In genomic region chr1:54460346-54460745, GRCh38 we compare ENCODE assay signal across 12 cellular contexts. TPM values are rescaled to one million over a fixed set of nuclear protein-coding genes. Genes with fewer than 3 reads are reported as not detected.
A peak's percentile ranks its signal among the peaks of the same experiment; 100 is the strongest.
DNase-seq lines count a peak whose midpoint lies in the region; ATAC-seq and TF ChIP-seq lines count a peak whose summit lies in the region.
"Had no signal": no experiment of that assay in that cellular context is flagged by ENCODE, and none has a peak within 500 bp of the region (broad histone marks: within the 10 kb centered on the region; RNA-seq: fewer than 3 reads in every experiment).

No MANE protein-coding gene starts in this region.

- H3K27ac ChIP-seq in SK-N-MC (peak overlapping the region; percentile 89), trophoblast cell (ENCODE audit: low read depth, low read length) (no peak overlapping the region)
- H3K27ac ChIP-seq: vagina had no signal

- H2BK5ac ChIP-seq in trophoblast cell (ENCODE audit: low read depth, low read length, poor library complexity), result no peak overlapping the region

- H4K8ac ChIP-seq in trophoblast cell (ENCODE audit: low read depth, low read length), result no peak overlapping the region

- no peaks in the 10 kb centered on the region for H3K36me3 ChIP-seq in SK-N-MC (ENCODE audit: insufficient read depth, low read length)
- no peaks in the 10 kb centered on the region for H3K36me3 ChIP-seq in trophoblast cell (ENCODE audit: control insufficient read depth in 1 of 2, insufficient read depth in 2 of 2, low read length in 2 of 2)
- H3K36me3 ChIP-seq: vagina had no signal

- no peak for ATAC-seq in GM21381 (IDR thresholded peaks at IDR 0.05; ENCODE audit: unreplicated experiment)
- ATAC-seq in GM21528 (IDR thresholded peaks at IDR 0.05; ENCODE audit: low FRiP score, unreplicated experiment), result no peak
- ATAC-seq: stimulated activated naive B cell treated with anti-CD40 and anti-IgM and Interleukin-4, amounts not matched to agents 10 μg/mL and 1 μg/mL and 100 μg/mL, for 72 hours had no signal

- H3K18ac ChIP-seq in trophoblast cell (ENCODE audit: low read length), result no peak overlapping the region

- no peak overlapping the region for H2AFZ ChIP-seq in trophoblast cell (ENCODE audit: insufficient read depth, low read length, poor library complexity)

- no peak for TF ChIP-seq CTCF in mesothelial cell of epicardium (IDR thresholded peaks at IDR 0.05; ENCODE audit: unreplicated experiment)

- no peak overlapping the region for H4K91ac ChIP-seq in trophoblast cell (ENCODE audit: low read depth, low read length)

- no peak overlapping the region for H2BK12ac ChIP-seq in trophoblast cell (ENCODE audit: low read length)

- no peak overlapping the region for H3K23ac ChIP-seq in trophoblast cell (ENCODE audit: low read length)

- H3K9ac ChIP-seq in SK-N-MC (ENCODE audit: insufficient read length), result no peak overlapping the region
- no peak overlapping the region for H3K9ac ChIP-seq in trophoblast cell (ENCODE audit: low read length)

- peak in 3 of 5 experiments; percentile 35 to 49 (median 36) for DNase-seq in T-helper 2 cell
- no peak for DNase-seq in T-helper 2 cell treated with Interferon-gamma antibody and Interleukin-4, amounts not matched to agents 5 μg/mL and 100 μg/mL, for 36 hours (ENCODE audit: low spot score)
- DNase-seq in SK-N-MC (ENCODE audit: low read depth, low spot score), result no peak
- peak; percentile 72 for DNase-seq in activated effector memory CD4-positive, alpha-beta T cell treated with anti-CD3 and anti-CD28 coated beads, Interleukin-2, amount 50 U/mL, for 16 hours
- DNase-seq in mesothelial cell of epicardium (ENCODE audit: low spot score in 2 of 2, unreplicated experiment in 2 of 2), result no peak
- DNase-seq in trophoblast cell, result no peak
- DNase-seq: NCI-H1930; NCI-H774; stimulated activated naive B cell treated with anti-CD40 and anti-IgM and Interleukin-4, amounts not matched to agents 10 μg/mL and 1 μg/mL and 100 μg/mL, for 72 hours had no signal

- H3K4me1 ChIP-seq in trophoblast cell (ENCODE audit: control insufficient read depth in 1 of 2, insufficient read depth in 2 of 2, low read length in 2 of 2), result peaks cover 14 to 19% of the 10 kb centered on the region in 2 experiments

- H3K27me3 Mint-ChIP-seq in T-helper 2 cell treated with Interferon-gamma antibody and Interleukin-4, amounts not matched to agents 5 μg/mL and 100 μg/mL, for 36 hours (ENCODE audit: low read depth), result no peaks in the 10 kb centered on the region
- H3K27me3 Mint-ChIP-seq in mesothelial cell of epicardium (ENCODE audit: low read depth), result no peaks in the 10 kb centered on the region

- H3K9me3 ChIP-seq in SK-N-MC (ENCODE audit: low read depth, low read length), result no peaks in the 10 kb centered on the region
- peaks cover 4% of the 10 kb centered on the region for H3K9me3 ChIP-seq in trophoblast cell (ENCODE audit: insufficient read depth, low read depth, low read length)
- H3K9me3 ChIP-seq: vagina had no signal

- H3K9me3 Mint-ChIP-seq in T-helper 2 cell treated with Interferon-gamma antibody and Interleukin-4, amounts not matched to agents 5 μg/mL and 100 μg/mL, for 36 hours, result no peaks in the 10 kb centered on the region
- H3K9me3 Mint-ChIP-seq in mesothelial cell of epicardium, result no peaks in the 10 kb centered on the region
- H3K9me3 Mint-ChIP-seq: stimulated activated naive B cell treated with anti-CD40 and anti-IgM and Interleukin-4, amounts not matched to agents 10 μg/mL and 1 μg/mL and 100 μg/mL, for 72 hours had no signal

- WGBS in trophoblast cell (ENCODE audit: extremely low coverage, insufficient coverage, insufficient read length), result no CpG with 5 or more reads among the region's 2 CpGs

- no peak overlapping the region for H3K14ac ChIP-seq in trophoblast cell (ENCODE audit: low read length)

- no peak overlapping the region for H2AK5ac ChIP-seq in trophoblast cell (ENCODE audit: low read length)

- H2BK120ac ChIP-seq in trophoblast cell (ENCODE audit: insufficient read depth, low read length, poor library complexity), result no peak overlapping the region

- H3K4me3 Mint-ChIP-seq in T-helper 2 cell treated with Interferon-gamma antibody and Interleukin-4, amounts not matched to agents 5 μg/mL and 100 μg/mL, for 36 hours, result no peak overlapping the region
- no peak overlapping the region for H3K4me3 Mint-ChIP-seq in mesothelial cell of epicardium
- H3K4me3 Mint-ChIP-seq: stimulated activated naive B cell treated with anti-CD40 and anti-IgM and Interleukin-4, amounts not matched to agents 10 μg/mL and 1 μg/mL and 100 μg/mL, for 72 hours had no signal

- no peak overlapping the region for H3K4me3 ChIP-seq in SK-N-MC
- H3K4me3 ChIP-seq in trophoblast cell (ENCODE audit: low read depth, low read length), result no peak overlapping the region
- H3K4me3 ChIP-seq: vagina had no signal

- H3K27ac Mint-ChIP-seq in T-helper 2 cell treated with Interferon-gamma antibody and Interleukin-4, amounts not matched to agents 5 μg/mL and 100 μg/mL, for 36 hours, result no peak overlapping the region
- peak overlapping the region; percentile 87 for H3K27ac Mint-ChIP-seq in mesothelial cell of epicardium
- H3K27ac Mint-ChIP-seq: stimulated activated naive B cell treated with anti-CD40 and anti-IgM and Interleukin-4, amounts not matched to agents 10 μg/mL and 1 μg/mL and 100 μg/mL, for 72 hours had no signal

- H3K4ac ChIP-seq in trophoblast cell (ENCODE audit: low read depth, low read length), result no peak overlapping the region

- H3K36me3 Mint-ChIP-seq in T-helper 2 cell treated with Interferon-gamma antibody and Interleukin-4, amounts not matched to agents 5 μg/mL and 100 μg/mL, for 36 hours (ENCODE audit: low read depth), result no peaks in the 10 kb centered on the region
- no peaks in the 10 kb centered on the region for H3K36me3 Mint-ChIP-seq in mesothelial cell of epicardium
- H3K36me3 Mint-ChIP-seq: stimulated activated naive B cell treated with anti-CD40 and anti-IgM and Interleukin-4, amounts not matched to agents 10 μg/mL and 1 μg/mL and 100 μg/mL, for 72 hours had no signal

- peaks cover 4% of the 10 kb centered on the region for H3K79me1 ChIP-seq in trophoblast cell (ENCODE audit: low read length)

- no peaks in the 10 kb centered on the region for H3K79me2 ChIP-seq in trophoblast cell (ENCODE audit: control insufficient read depth, insufficient read depth, low read length, poor library complexity)

- H3K27me3 ChIP-seq in trophoblast cell (ENCODE audit: insufficient read depth, low read length), result no peaks in the 10 kb centered on the region
- H3K27me3 ChIP-seq: vagina had no signal

- H3K4me1 Mint-ChIP-seq in T-helper 2 cell treated with Interferon-gamma antibody and Interleukin-4, amounts not matched to agents 5 μg/mL and 100 μg/mL, for 36 hours (ENCODE audit: low read depth), result peaks cover 15% of the 10 kb centered on the region
- H3K4me1 Mint-ChIP-seq in mesothelial cell of epicardium, result peaks cover 72% of the 10 kb centered on the region

- no peak overlapping the region for H3K4me2 ChIP-seq in trophoblast cell (ENCODE audit: low read length)

- no peak overlapping the region for H4K12ac ChIP-seq in trophoblast cell (ENCODE audit: low read depth, low read length)

RNA-seq across cellular contexts. Expression of gene SSBP3, which starts 54.2 kb away (rescaled TPM):
- 171 to 188 TPM (median 172 TPM) in 3 replicates for total RNA-seq in mesothelial cell of epicardium
- 137 and 143 TPM in 2 replicates for polyA plus RNA-seq in trophoblast cell (2013)

Comparison
In these comparisons a context has a peak if more than half of its experiments do, and no peak if none do; other contexts are left out.
1. DNase-seq: peak in T-helper 2 cell (3 of 5) and activated effector memory CD4-positive, alpha-beta T cell treated with anti-CD3 and anti-CD28 coated beads, Interleukin-2, amount 50 U/mL, for 16 hours (single experiment); none in T-helper 2 cell treated with Interferon-gamma antibody and Interleukin-4, amounts not matched to agents 5 μg/mL and 100 μg/mL, for 36 hours (single experiment), SK-N-MC (single experiment), mesothelial cell of epicardium (0 of 2) and trophoblast cell (0 of 2).